19 cellular contexts compared by ENCODE assay signal in the genomic region with DNA sequence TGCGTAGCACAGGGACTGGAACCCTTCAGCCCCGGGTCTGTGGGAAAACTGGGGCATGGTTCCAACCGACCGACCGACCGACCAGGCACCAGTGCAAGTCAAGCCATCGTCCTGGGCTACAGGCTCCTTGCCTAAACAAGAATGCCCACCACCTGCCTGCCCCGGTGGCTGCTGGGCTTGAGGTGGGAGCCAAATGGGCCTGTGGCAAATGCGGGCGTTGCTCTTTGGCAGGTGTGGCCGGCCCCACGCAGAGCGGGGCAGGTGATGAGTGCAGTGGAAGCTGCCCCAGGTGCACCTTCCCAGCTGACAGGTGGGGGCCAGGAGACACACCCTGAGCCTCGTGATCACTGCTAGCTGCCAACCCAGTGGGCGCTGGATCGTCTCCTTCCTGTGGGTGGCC.
"Had no signal": no experiment of that assay in that cellular context is flagged by ENCODE, and none has a peak within 500 bp of the region (broad histone marks: within the 10 kb centered on the region; RNA-seq: fewer than 3 reads in every experiment).

No MANE protein-coding gene starts in this region.

- ATAC-seq: effector memory CD8-positive, alpha-beta T cell; gastrocnemius medialis; left colon; stimulated activated effector memory CD8-positive, alpha-beta T cell treated with anti-CD3 and anti-CD28 coated beads, Interleukin-12 subunit alpha, Interleukin-12 subunit beta, amount 100 ng/mL, for 72 hours; stimulated activated naive CD8-positive, alpha-beta T cell treated with anti-CD3 and anti-CD28 coated beads, Interleukin-15, Interleukin-2, amounts not matched to agents 100 U/mL and 50 U/mL, for 24 hours had no signal

- H3K36me3 Mint-ChIP-seq: natural killer cell treated with Interleukin-12 subunit alpha and Interleukin-12 subunit beta and Interleukin-15 and Interleukin-18, amount 100 ng/mL, for 72 hours; type B pancreatic cell had no signal

- H3K27me3 Mint-ChIP-seq: dendritic cell treated with granulocyte-macrophage colony-stimulating factor and Interleukin-4, amounts not matched to agents 40 ng/mL and 50 ng/mL, for 4 days; effector memory CD8-positive, alpha-beta T cell; natural killer cell treated with Interleukin-12 subunit alpha and Interleukin-12 subunit beta and Interleukin-15 and Interleukin-18, amount 100 ng/mL, for 72 hours; type B pancreatic cell had no signal

- DNase-seq: effector memory CD8-positive, alpha-beta T cell; gastrocnemius medialis; glutamatergic neuron; left colon; left ventricle myocardium superior; mesenchymal stem cell; midbrain; psoas muscle; retina; right lobe of liver; stimulated activated CD4-positive, alpha-beta T cell treated with anti-CD3 and anti-CD28 coated beads, Interleukin-4, amount 100 ng/mL, for 1 hour; stimulated activated CD8-positive, alpha-beta memory T cell treated with anti-CD3 and anti-CD28 coated beads, Interleukin-4, amount 100 ng/mL, for 48 hours; stimulated activated naive CD8-positive, alpha-beta T cell treated with anti-CD3 and anti-CD28 coated beads, Interleukin-15, Interleukin-2, amounts not matched to agents 100 U/mL and 50 U/mL, for 24 hours; thyroid gland had no signal

- H3K4me3 Mint-ChIP-seq: dendritic cell treated with granulocyte-macrophage colony-stimulating factor and Interleukin-4, amounts not matched to agents 40 ng/mL and 50 ng/mL, for 4 days; effector memory CD8-positive, alpha-beta T cell; natural killer cell treated with Interleukin-12 subunit alpha and Interleukin-12 subunit beta and Interleukin-15 and Interleukin-18, amount 100 ng/mL, for 72 hours; neural progenitor cell; stimulated activated effector memory CD8-positive, alpha-beta T cell treated with anti-CD3 and anti-CD28 coated beads, Interleukin-12 subunit alpha, Interleukin-12 subunit beta, amount 100 ng/mL, for 72 hours; type B pancreatic cell had no signal

- H3K4me1 Mint-ChIP-seq: neural progenitor cell had no signal

- H3K9me3 Mint-ChIP-seq: dendritic cell treated with granulocyte-macrophage colony-stimulating factor and Interleukin-4, amounts not matched to agents 40 ng/mL and 50 ng/mL, for 4 days; effector memory CD8-positive, alpha-beta T cell; natural killer cell treated with Interleukin-12 subunit alpha and Interleukin-12 subunit beta and Interleukin-15 and Interleukin-18, amount 100 ng/mL, for 72 hours; stimulated activated effector memory CD8-positive, alpha-beta T cell treated with anti-CD3 and anti-CD28 coated beads, Interleukin-12 subunit alpha, Interleukin-12 subunit beta, amount 100 ng/mL, for 72 hours; type B pancreatic cell had no signal

- H3K27ac Mint-ChIP-seq: dendritic cell treated with granulocyte-macrophage colony-stimulating factor and Interleukin-4, amounts not matched to agents 40 ng/mL and 50 ng/mL, for 4 days; natural killer cell treated with Interleukin-12 subunit alpha and Interleukin-12 subunit beta and Interleukin-15 and Interleukin-18, amount 100 ng/mL, for 72 hours; neural progenitor cell; stimulated activated effector memory CD8-positive, alpha-beta T cell treated with anti-CD3 and anti-CD28 coated beads, Interleukin-12 subunit alpha, Interleukin-12 subunit beta, amount 100 ng/mL, for 72 hours; type B pancreatic cell had no signal
